Comparison of ENCODE assay signal across 1 cellular context in the genomic region with DNA sequence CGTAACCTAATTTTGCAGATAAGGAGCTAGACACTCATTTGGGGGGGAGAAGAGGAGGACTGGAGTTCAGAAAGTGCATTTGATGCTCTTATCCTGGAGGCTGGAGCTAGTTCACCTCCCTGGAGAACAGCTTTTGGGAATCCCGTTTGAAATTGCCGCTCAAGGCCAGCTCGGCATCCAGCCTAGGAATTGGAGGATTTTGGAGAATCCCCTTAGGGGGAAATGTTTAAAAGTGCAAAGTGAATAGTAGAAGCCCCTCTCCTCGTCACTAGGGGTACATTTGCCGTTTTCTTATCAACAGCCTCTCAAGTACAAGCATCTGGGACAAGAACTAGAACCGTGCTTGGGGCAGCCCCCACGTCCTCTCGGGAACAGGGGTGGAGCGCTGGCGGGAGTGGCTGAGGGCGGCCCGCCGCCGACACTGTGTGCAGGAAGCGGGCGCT.
TF ChIP-seq lines count a peak whose summit lies in the region.

No MANE protein-coding gene starts in this region.

TF ChIP-seq in GM23338, 12 proteins besides CTCF, POLR2A, EP300 and RAD21:
- TF ChIP-seq ZNF462 (CRISPR knock-in tag; IDR thresholded peaks at IDR 0.05) (no peak), EZH2 (IDR thresholded peaks at IDR 0.05; ENCODE audit: low read depth, unreplicated experiment) (no peak), REST (IDR thresholded peaks at IDR 0.05; ENCODE audit: unreplicated experiment) (no peak), NANOG (IDR thresholded peaks at IDR 0.05; ENCODE audit: borderline replicate concordance) (no peak), ZNF114 (CRISPR knock-in tag; IDR thresholded peaks at IDR 0.05) (no peak), JUNB (IDR thresholded peaks at IDR 0.05; ENCODE audit: unreplicated experiment) (no peak), ZNF331 (CRISPR knock-in tag; IDR thresholded peaks at IDR 0.05; ENCODE audit: low read depth) (no peak), POLR2AphosphoS5 (IDR thresholded peaks at IDR 0.05; ENCODE audit: low read depth) (no peak), EZH2phosphoT487 (IDR thresholded peaks at IDR 0.05; ENCODE audit: unreplicated experiment) (no peak), STAT1 (IDR thresholded peaks at IDR 0.05; ENCODE audit: unreplicated experiment) (no peak), CREB1 (CRISPR knock-in tag; IDR thresholded peaks at IDR 0.05; ENCODE audit: low read depth) (no peak; the same call in 1 of the 2 replicates)
- TF ChIP-seq, protein P1, sequence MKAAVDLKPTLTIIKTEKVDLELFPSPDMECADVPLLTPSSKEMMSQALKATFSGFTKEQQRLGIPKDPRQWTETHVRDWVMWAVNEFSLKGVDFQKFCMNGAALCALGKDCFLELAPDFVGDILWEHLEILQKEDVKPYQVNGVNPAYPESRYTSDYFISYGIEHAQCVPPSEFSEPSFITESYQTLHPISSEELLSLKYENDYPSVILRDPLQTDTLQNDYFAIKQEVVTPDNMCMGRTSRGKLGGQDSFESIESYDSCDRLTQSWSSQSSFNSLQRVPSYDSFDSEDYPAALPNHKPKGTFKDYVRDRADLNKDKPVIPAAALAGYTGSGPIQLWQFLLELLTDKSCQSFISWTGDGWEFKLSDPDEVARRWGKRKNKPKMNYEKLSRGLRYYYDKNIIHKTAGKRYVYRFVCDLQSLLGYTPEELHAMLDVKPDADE (IDR thresholded peaks at IDR 0.05), result no peak
